ENCODE assay signal across 24 cellular contexts in genomic region chr2:65347913-65348312, GRCh38.
DNase-seq lines count a peak whose midpoint lies in the region; ATAC-seq, FAIRE-seq and TF ChIP-seq lines count a peak whose summit lies in the region.
"Had no signal": no experiment of that assay in that cellular context is flagged by ENCODE, and none has a peak within 500 bp of the region (broad histone marks: within the 10 kb centered on the region; RNA-seq: fewer than 3 reads in every experiment).

No MANE protein-coding gene starts in this region.

- peaks cover 10% of the 10 kb centered on the region for H3K36me3 Mint-ChIP-seq in glutamatergic neuron (ENCODE audit: unreplicated experiment)
- H3K36me3 Mint-ChIP-seq: CD8-positive, alpha-beta T cell had no signal

- H3K9me1 ChIP-seq in K562 (ENCODE audit: control insufficient read depth, insufficient read depth, low read length) = peaks cover 5% of the 10 kb centered on the region

- H3K9me3 ChIP-seq in DND-41 (ENCODE audit: insufficient read depth, low read length, severe bottlenecking) = no peaks in the 10 kb centered on the region
- H3K9me3 ChIP-seq in K562 (replicated peaks; ENCODE audit: control insufficient read depth, insufficient read depth, low read depth, low read length) = no peaks in the 10 kb centered on the region
- no peaks in the 10 kb centered on the region for H3K9me3 ChIP-seq in smooth muscle cell (replicated peaks; ENCODE audit: low read depth)
- H3K9me3 ChIP-seq: A549, Caco-2 had no signal

- BruUV-seq in K562 (replicated peaks; lab: Mats Ljungman, UMichigan) = no TSS peak

- POLR2A ChIA-PET in K562 (lab: Yijun Ruan, JAX) = no interaction called here

- intact Hi-C loops in K562 (cut with micrococcal nuclease) = no loop called here

- H3K36me3 ChIP-seq in DND-41 (ENCODE audit: insufficient read depth, low read length) = peaks cover 16% of the 10 kb centered on the region
- peaks cover 20% of the 10 kb centered on the region; the same call in 2 of the 3 replicates for H3K36me3 ChIP-seq in K562 (ENCODE audit: control insufficient read depth, insufficient read depth, low read length)
- no peaks in the 10 kb centered on the region for H3K36me3 ChIP-seq in smooth muscle cell (ENCODE audit: low read depth)

- in situ Hi-C loops in K562 (cut with MboI) = no loop called here

- FAIRE-seq in K562 (lab: Jason Lieb, UNC) = no peak
- FAIRE-seq: A549, D721Med, GM12878, GM12892, GM18507 had no signal

- no peak overlapping the region for H2AFZ ChIP-seq in DND-41 (ENCODE audit: low read depth, low read length)
- no peak overlapping the region for H2AFZ ChIP-seq in K562 (ENCODE audit: low read depth, low read length)
- no peak overlapping the region for H2AFZ ChIP-seq in smooth muscle cell (ENCODE audit: low read depth)

- no peak for TF ChIP-seq EP300 in K562 (IDR thresholded peaks at IDR 0.05; ENCODE audit: low read length)

- ATAC-seq in DND-41 (ENCODE audit: insufficient read depth, low read depth) (no peak), K562 (no peak), HG02970 (IDR thresholded peaks at IDR 0.05; ENCODE audit: low FRiP score, unreplicated experiment) (no peak)
- ATAC-seq: A549; CD8-positive, alpha-beta T cell; GM12878 had no signal

- no peak overlapping the region for H3K4me3 Mint-ChIP-seq in glutamatergic neuron (ENCODE audit: unreplicated experiment)
- H3K4me3 Mint-ChIP-seq: B cell; CD4-positive, alpha-beta T cell; CD8-positive, alpha-beta T cell had no signal

- H3K4me2 ChIP-seq in DND-41 (ENCODE audit: insufficient read depth, low read length) (no peak overlapping the region), K562 (ENCODE audit: insufficient read depth, low read length) (no peak overlapping the region), smooth muscle cell (no peak overlapping the region)
- H3K4me2 ChIP-seq: A549 had no signal

- no peak overlapping the region for H3K9ac ChIP-seq in DND-41 (ENCODE audit: low read depth, low read length)
- no peak overlapping the region for H3K9ac ChIP-seq in K562 (ENCODE audit: insufficient read depth in 1 of 2, low read depth in 2 of 2, low read length in 2 of 2)
- no peak overlapping the region for H3K9ac ChIP-seq in smooth muscle cell (ENCODE audit: low read depth)
- H3K9ac ChIP-seq: BLaER1 treated with 17β-estradiol and CSF1 and Interleukin-3, amounts not matched to agents 10 nM and 100 nM had no signal

- peaks cover 84% of the 10 kb centered on the region for H3K79me2 ChIP-seq in DND-41 (ENCODE audit: insufficient read depth, low read length)
- peaks cover 84% of the 10 kb centered on the region for H3K79me2 ChIP-seq in K562 (ENCODE audit: control insufficient read depth, insufficient read depth, low read length)
- peaks cover 57% of the 10 kb centered on the region for H3K79me2 ChIP-seq in smooth muscle cell (ENCODE audit: low read depth)

- peak overlapping the region; percentile 44 for H3K27ac Mint-ChIP-seq in glutamatergic neuron (ENCODE audit: unreplicated experiment)
- H3K27ac Mint-ChIP-seq: B cell; CD4-positive, alpha-beta T cell; CD8-positive, alpha-beta T cell had no signal

- TF ChIP-seq CTCF in DND-41 (IDR thresholded peaks at IDR 0.05; ENCODE audit: borderline replicate concordance, extremely low read depth, low read length, poor library complexity, severe bottlenecking) = no peak
- TF ChIP-seq CTCF in K562 (IDR thresholded peaks at IDR 0.05 in 2 of 3, conservative IDR thresholded peaks at IDR 0.05 in 1 of 3; ENCODE audit: insufficient read depth in 2 of 3, low read depth in 1 of 3, low read length in 3 of 3) = no peak
- no peak for TF ChIP-seq CTCF in glutamatergic neuron (IDR thresholded peaks at IDR 0.05; ENCODE audit: partially characterized antibody, unreplicated experiment)
- TF ChIP-seq CTCF in smooth muscle cell (IDR thresholded peaks at IDR 0.05; ENCODE audit: borderline replicate concordance, insufficient read depth, poor library complexity, severe bottlenecking) = no peak

- H3K9me3 Mint-ChIP-seq in glutamatergic neuron (ENCODE audit: unreplicated experiment) = peaks cover 11% of the 10 kb centered on the region
- H3K9me3 Mint-ChIP-seq: CD4-positive, alpha-beta T cell; CD8-positive, alpha-beta T cell had no signal

- CTCF ChIA-PET in K562 (lab: Yijun Ruan, JAX; ENCODE audit: low intra/inter-chr PET ratio) = no interaction called here

- DNase-seq in DND-41 (no peak), K562 (ENCODE audit: extremely low read depth in 1 of 4, low spot score in 3 of 4) (no peak), glutamatergic neuron (no peak), smooth muscle cell (lab: John Stamatoyannopoulos, UW; ENCODE audit: unreplicated experiment) (no peak), HUDEP-2 (lab: John Stamatoyannopoulos, UW; ENCODE audit: unreplicated experiment in 76 of 76) (no peak), foreskin melanocyte (no peak)
- DNase-seq: AML-193; Caco-2; Calu3; CD4-positive, alpha-beta T cell; CD8-positive, alpha-beta T cell; DMS79 treated with DMSO at 0.1 percent for 48 hours; EL; GDM1 had no signal

- H3K27ac ChIP-seq in DND-41 (ENCODE audit: low read length) (0 out of 2 replicates have a peak overlapping the region, but pooled peaks have one; percentile 5), K562 (ENCODE audit: extremely low read depth, low read depth, low read length) (no peak overlapping the region), smooth muscle cell (ENCODE audit: low read depth) (peak overlapping the region; percentile 68)
- H3K27ac ChIP-seq: 22Rv1; A549; BLaER1 treated with 17β-estradiol and CSF1 and Interleukin-3, amounts not matched to agents 10 nM and 100 nM; C4-2B had no signal

- H3K4me1 Mint-ChIP-seq in glutamatergic neuron (ENCODE audit: low read depth, unreplicated experiment) = peaks cover 55% of the 10 kb centered on the region
- H3K4me1 Mint-ChIP-seq: B cell had no signal

- no peak for TF ChIP-seq RAD21 in K562 (CRISPR knock-in tag; conservative IDR thresholded peaks at IDR 0.05 in 1 of 2, IDR thresholded peaks at IDR 0.05 in 1 of 2)

- WGBS in K562 (ENCODE audit: insufficient coverage, low coverage, missing lambda C conversion rate) = 88% methylated on average over 2 of the region's 2 CpGs
- 98% methylated on average over 2 of the region's 2 CpGs for whole genome bisulfite sequencing in smooth muscle cell (ENCODE audit: low lambda C conversion rate)

- H3K4me3 ChIP-seq in DND-41 (ENCODE audit: low read depth in 1 of 2, low read length in 2 of 2) (no peak overlapping the region), K562 (no peak overlapping the region), smooth muscle cell (no peak overlapping the region)
- H3K4me3 ChIP-seq: A549; BLaER1 treated with 17β-estradiol and CSF1 and Interleukin-3, amounts not matched to agents 10 nM and 100 nM; GM12878 had no signal

- H3F3A ChIP-seq in smooth muscle cell (ENCODE audit: low read depth) = peaks cover 28% of the 10 kb centered on the region

- peaks cover 7% of the 10 kb centered on the region for H3K27me3 Mint-ChIP-seq in glutamatergic neuron (ENCODE audit: unreplicated experiment)
- H3K27me3 Mint-ChIP-seq: CD4-positive, alpha-beta T cell had no signal

- H3K4me1 ChIP-seq in DND-41 (ENCODE audit: insufficient read depth, low read length) (peaks cover 24% of the 10 kb centered on the region), K562 (replicated peaks in 1 of 2; ENCODE audit: control insufficient read depth in 2 of 2, insufficient read depth in 2 of 2, low read length in 2 of 2) (peaks cover 21 to 33% of the 10 kb centered on the region in 2 experiments), smooth muscle cell (ENCODE audit: low read depth) (peaks cover 42% of the 10 kb centered on the region)

- no peaks in the 10 kb centered on the region for H3K27me3 ChIP-seq in DND-41 (ENCODE audit: insufficient read depth, low read length, poor library complexity)
- H3K27me3 ChIP-seq in K562 (ENCODE audit: control insufficient read depth in 2 of 2, insufficient read depth in 2 of 2, low read length in 2 of 2) = no peaks in the 10 kb centered on the region
- no peaks in the 10 kb centered on the region for H3K27me3 ChIP-seq in smooth muscle cell (ENCODE audit: low read depth)
- H3K27me3 ChIP-seq: BLaER1 treated with 17β-estradiol and CSF1 and Interleukin-3, amounts not matched to agents 10 nM and 100 nM had no signal

- TF ChIP-seq POLR2A in K562 (conservative IDR thresholded peaks at IDR 0.05) = no peak

- H4K20me1 ChIP-seq in DND-41 (ENCODE audit: insufficient read depth, low read length) (peaks cover 65% of the 10 kb centered on the region), K562 (replicated peaks; ENCODE audit: control insufficient read depth, insufficient read depth, low read length) (peaks cover 31% of the 10 kb centered on the region), smooth muscle cell (ENCODE audit: low read depth) (peaks cover 69% of the 10 kb centered on the region)

TF ChIP-seq in K562, 482 proteins besides CTCF, POLR2A, EP300 and RAD21:
- TF ChIP-seq HINFP (tag; conservative IDR thresholded peaks at IDR 0.05; ENCODE audit: low read depth) (no peak), RBM25 (IDR thresholded peaks at IDR 0.05; ENCODE audit: low read depth, low read length, severe bottlenecking) (peak; percentile 84), ZNF12 (CRISPR knock-in tag; IDR thresholded peaks at IDR 0.05) (no peak), NR2F6 (CRISPR knock-in tag; IDR thresholded peaks at IDR 0.05) (no peak), ZNF436 (CRISPR knock-in tag; IDR thresholded peaks at IDR 0.05) (no peak), MCM3 (IDR thresholded peaks at IDR 0.05) (no peak)
